In the genomic region with DNA sequence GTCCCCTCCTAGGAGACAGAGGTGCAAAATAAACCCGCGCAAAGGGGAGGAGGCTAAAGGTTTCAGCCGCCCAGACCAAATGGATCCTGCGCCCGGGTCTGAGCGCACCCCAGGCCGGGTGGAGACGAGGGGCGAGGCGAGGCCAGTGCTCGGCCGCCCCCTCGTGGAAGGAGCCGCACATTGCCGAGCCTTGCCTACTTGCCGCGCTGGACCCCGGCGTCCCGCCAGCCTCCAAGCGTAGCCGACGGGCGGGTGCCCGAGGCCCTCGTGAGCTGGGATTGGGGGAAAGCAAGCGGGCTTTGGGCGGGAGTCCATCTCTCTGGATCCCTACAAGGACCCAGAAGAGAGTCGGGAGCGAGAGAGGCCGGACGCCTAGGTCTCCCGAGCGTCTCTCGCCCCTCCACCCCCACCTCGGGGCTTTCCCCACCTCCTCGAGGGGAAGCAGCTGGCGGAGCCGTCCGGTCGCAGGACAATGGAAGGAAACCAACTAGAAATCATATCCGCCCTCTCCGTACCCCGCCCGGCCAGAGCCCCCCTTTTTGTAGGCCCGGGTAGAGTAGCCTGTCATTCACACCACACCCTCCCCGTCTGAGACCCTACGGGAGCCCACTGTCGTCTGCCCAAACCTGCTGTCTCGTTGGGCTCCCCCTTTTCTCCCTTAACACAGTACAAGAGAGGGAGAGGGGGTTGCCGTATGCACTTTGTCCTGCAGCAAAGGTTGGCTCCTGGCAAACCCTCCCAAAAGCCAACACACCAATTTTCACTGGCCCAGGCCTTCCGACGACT, we compare ENCODE assay signal across 9 cellular contexts. TPM values are rescaled to one million over a fixed set of nuclear protein-coding genes. Genes with fewer than 3 reads are reported as not detected.
DNase-seq lines count a peak whose midpoint lies in the region; ATAC-seq and TF ChIP-seq lines count a peak whose summit lies in the region.
"Had no signal": no experiment of that assay in that cellular context is flagged by ENCODE, and none has a peak within 500 bp of the region (broad histone marks: within the 10 kb centered on the region; RNA-seq: fewer than 3 reads in every experiment).

No MANE protein-coding gene starts in this region.

- H3K9me3 ChIP-seq in tibial nerve = no peaks in the 10 kb centered on the region

- H3K27ac ChIP-seq in tibial nerve = peak overlapping the region in 3 of 4 donors; percentile 54 to 86 (median 73)

- ATAC-seq in GM19324 (IDR thresholded peaks at IDR 0.05; ENCODE audit: low FRiP score, unreplicated experiment) = peak; percentile 56
- ATAC-seq in omental fat pad (ENCODE audit: low FRiP score) = peak; percentile 55

- WGBS in tibial nerve, 2 donors = 2 to 5% methylated on average over 33 to 53 of the region's 53 CpGs

- peaks cover 0 to 24% of the 10 kb centered on the region in 2 donors for H3K27me3 ChIP-seq in tibial nerve

- TF ChIP-seq POLR2A in tibial nerve (IDR thresholded peaks at IDR 0.05) = no peak

- TF ChIP-seq CTCF in omental fat pad (IDR thresholded peaks at IDR 0.05) (peak in 2 of 3 donors; percentile 23 to 76), tibial nerve (IDR thresholded peaks at IDR 0.05) (peak; percentile 94 to 97 (median 96))

- peak overlapping the region in 3 of 4 donors; percentile 5 to 35 (median 19) for H3K4me3 ChIP-seq in tibial nerve

- peaks cover 0 to 6% (median 0%) of the 10 kb centered on the region in 3 donors for H3K36me3 ChIP-seq in tibial nerve

- H3K4me1 ChIP-seq in tibial nerve = peaks cover 0 to 62% (median 18%) of the 10 kb centered on the region in 4 donors

- DNase-seq in C1 segment of cervical spinal cord (lab: John Stamatoyannopoulos, UW) (peak in 11 of 14 donors; percentile 9 to 74 (median 30)), HUDEP-2 (lab: John Stamatoyannopoulos, UW; ENCODE audit: unreplicated experiment in 76 of 76) (peak in 63 of 76 experiments; percentile 20 to 79 (median 58)), RPMI8226 (peak; percentile 76), germinal center (ENCODE audit: low spot score) (peak; percentile 91), omental fat pad (ENCODE audit: low spot score) (peak; percentile 64), tibial nerve (ENCODE audit: low spot score in 2 of 2) (peak; percentile 66 to 68)
- DNase-seq in activated gamma-delta T cell treated with anti-CD3 and anti-CD28 coated beads, Interleukin-2, amount 50 U/mL, for 16 hours (ENCODE audit: low read depth) = peak; percentile 63

- peak in 1 of 2 donors; percentile 53 for TF ChIP-seq EP300 in tibial nerve (IDR thresholded peaks at IDR 0.05)

RNA-seq across cellular contexts. Expression of a gene that starts 0.7 kb away (rescaled TPM):
- total RNA-seq in omental fat pad = 10 to 100 TPM in 1 of 4 donors, 1 to 10 TPM in 3; 4.6 to 11.2 (median 8.2) TPM
- total RNA-seq in tibial nerve = 1 to 10 TPM; 1.9 to 8.1 (median 3.2) TPM

RNA-seq across cellular contexts. Expression of a gene that starts 9.8 kb away (rescaled TPM):
- total RNA-seq in omental fat pad (100 to 1,000 TPM in 3 of 4 donors, 10 to 100 TPM in 1; 34.4 to 253 (median 130) TPM), tibial nerve (10 to 100 TPM; 17.8 to 83.4 (median 54.6) TPM)

RNA-seq across cellular contexts. Expression of a gene that starts 13.6 kb away (rescaled TPM):
- total RNA-seq in omental fat pad (1 to 10 TPM in 3 of 4 donors, under 1 TPM in 1; 0.74 to 2.2 (median 1.5) TPM), tibial nerve (1 to 10 TPM in 2 of 4 donors, under 1 TPM in 2; 0.22 to 1.8 (median 1.1) TPM)

RNA-seq across cellular contexts. Expression of a gene that starts 21.7 kb away (rescaled TPM):
- under 1 TPM in 3 of 4 donors, not detected in 1; 0.44 to 0.60 (median 0.47) TPM for total RNA-seq in omental fat pad
- under 1 TPM in 1 of 4 donors, not detected in 3; 0.78 TPM for total RNA-seq in tibial nerve

RNA-seq across cellular contexts. Expression of a gene that starts 26.3 kb away (rescaled TPM):
- under 1 TPM in 1 of 4 donors, not detected in 3; 0.25 TPM for total RNA-seq in omental fat pad
- total RNA-seq in tibial nerve = not detected
- total RNA-seq: T-helper 1 cell treated with Interleukin-12 subunit alpha and Interleukin-12 subunit beta and Interleukin-4 antibody, amounts not matched to agents 30 ng/mL and 1 ng/mL, for 36 hours had no signal

Comparison
In these comparisons a context has a peak if more than half of its experiments do, and no peak if none do; other contexts are left out.
1. Peak in every context shown above with its lines: DNase-seq, ATAC-seq, H3K4me3 ChIP-seq and H3K27ac ChIP-seq.
2. DNase-seq: peak in every context shown above with its lines; median percentile 91 in germinal center; 76 in RPMI8226; 67 in tibial nerve; 64 in omental fat pad; 63 in activated gamma-delta T cell treated with anti-CD3 and anti-CD28 coated beads, Interleukin-2, amount 50 U/mL, for 16 hours; 58 in HUDEP-2; 30 in C1 segment of cervical spinal cord.